Comparison of ENCODE assay signal across 8 cellular contexts in genomic region chr7:44797329-44798258, GRCh38. TPM values are rescaled to one million over a fixed set of nuclear protein-coding genes. Genes with fewer than 3 reads are reported as not detected.
DNase-seq lines count a peak whose midpoint lies in the region; ATAC-seq and TF ChIP-seq lines count a peak whose summit lies in the region.

No MANE protein-coding gene starts in this region.

- CTCF ChIA-PET in Panc1 (lab: Charles Lee): interaction anchor here (0.5 kb wide), 1 partner anchor 50 kb away, joined by 5 read pairs; no protein-coding TSS in a partner anchor

- H3K36me3 ChIP-seq in KMS-11 (ENCODE audit: insufficient read depth) (peaks cover 31% of the 10 kb centered on the region), Panc1 (ENCODE audit: control insufficient read depth, insufficient read depth, low read length) (peaks cover 34% of the 10 kb centered on the region), esophagus (ENCODE audit: control insufficient read depth in 2 of 2, insufficient read depth in 2 of 2, low read length in 1 of 2) (peaks cover 11 to 25% of the 10 kb centered on the region in 2 donors), mucosa of rectum (ENCODE audit: control insufficient read depth in 2 of 2, insufficient read depth in 2 of 2, low read length in 2 of 2) (peaks cover 25 to 32% of the 10 kb centered on the region in 2 donors)

- H3K4me3 ChIP-seq in KMS-11 (IDR thresholded peaks at IDR 0.05; ENCODE audit: insufficient read depth, low read depth, low read length) (no peak overlapping the region), Panc1 (ENCODE audit: low read depth in 2 of 2, low read length in 2 of 2) (peak overlapping the region; percentile 82 to 97), esophagus (ENCODE audit: low read depth in 1 of 2, low read length in 2 of 2) (peak overlapping the region; percentile 71 to 79), mucosa of rectum (ENCODE audit: low read length in 2 of 2) (peak overlapping the region; percentile 78 to 96)

- peaks cover 50% of the 10 kb centered on the region for H3K79me2 ChIP-seq in KMS-11 (ENCODE audit: insufficient read depth, low read depth)

- peaks cover 41% of the 10 kb centered on the region for H4K20me1 ChIP-seq in KMS-11 (ENCODE audit: insufficient read depth)

- WGBS in esophagus, 2 donors: 1 to 2% methylated on average over 26 of the region's 26 CpGs

- H2AFZ ChIP-seq in KMS-11 (ENCODE audit: low read depth): no peak overlapping the region

- peak; percentile 96 for DNase-seq in DMS 273 (lab: John Stamatoyannopoulos, UW; ENCODE audit: unreplicated experiment)
- DNase-seq in Panc1 (ENCODE audit: low read depth, low spot score): peak; percentile 69
- peak; percentile 85 to 88 for DNase-seq in activated T-cell treated with anti-CD3 and anti-CD28 coated beads, Interleukin-2, amount 50 U/mL, for 48 hours
- peak; percentile 72 for DNase-seq in stimulated activated CD8-positive, alpha-beta memory T cell treated with anti-CD3 and anti-CD28 coated beads, Interleukin-4, amount 100 ng/mL, for 24 hours (ENCODE audit: low read depth)

- TSS peak; percentile 72 for BruUV-seq in Panc1 (replicated peaks; lab: Mats Ljungman, UMichigan)

- in situ Hi-C loops in Panc1 (cut with HindIII; ENCODE audit: low pct_unique_long_range_greater_than_20kb, low sequenced_read_pairs): no loop called here

- H3K4me1 ChIP-seq in KMS-11 (ENCODE audit: low read depth, poor library complexity, severe bottlenecking) (peaks cover 38% of the 10 kb centered on the region), Panc1 (ENCODE audit: control insufficient read depth, insufficient read depth, low read length) (peaks cover 29% of the 10 kb centered on the region), esophagus (ENCODE audit: control insufficient read depth in 2 of 2, insufficient read depth in 2 of 2, low read length in 1 of 2) (no peaks in the 10 kb centered on the region), mucosa of rectum (ENCODE audit: control insufficient read depth in 2 of 2, insufficient read depth in 2 of 2, low read length in 2 of 2) (peaks cover 12 to 17% of the 10 kb centered on the region in 2 donors)

- ATAC-seq in GM21576 (IDR thresholded peaks at IDR 0.05; ENCODE audit: unreplicated experiment): peak; percentile 53
- peak; percentile 74 for ATAC-seq in Panc1

- POLR2A ChIA-PET in Panc1 (lab: Charles Lee): interaction anchor here (0.6 to 1.1 kb wide), 8 partner anchors 8 to 374 kb away, joined by 3 to 21 read pairs (median 6); no protein-coding TSS in a partner anchor

- H3K9me3 ChIP-seq in Panc1 (ENCODE audit: control insufficient read depth, insufficient read depth, low read depth, low read length): no peaks in the 10 kb centered on the region
- H3K9me3 ChIP-seq in esophagus (ENCODE audit: control insufficient read depth in 2 of 2, insufficient read depth in 1 of 2, low read depth in 1 of 2, low read length in 1 of 2): no peaks in the 10 kb centered on the region
- no peaks in the 10 kb centered on the region for H3K9me3 ChIP-seq in mucosa of rectum (ENCODE audit: control insufficient read depth in 2 of 2, low read length in 2 of 2)

- peak overlapping the region; percentile 96 for H3K27ac ChIP-seq in KMS-11
- H3K27ac ChIP-seq in Panc1 (ENCODE audit: low read length): peak overlapping the region; percentile 97
- H3K27ac ChIP-seq in esophagus (ENCODE audit: low read depth in 2 of 2, low read length in 1 of 2): peak overlapping the region; percentile 96 to 100
- H3K27ac ChIP-seq in mucosa of rectum (ENCODE audit: low read depth in 2 of 2, low read length in 2 of 2): peak overlapping the region; percentile 98

- intact Hi-C loops in Panc1 (cut with micrococcal nuclease; ENCODE audit: unreplicated experiment): loop anchor here (5.0 kb wide), 1 partner anchor 210 kb away; no protein-coding TSS in a partner anchor

- H3K27me3 ChIP-seq in KMS-11 (ENCODE audit: insufficient read depth, low read depth): no peaks in the 10 kb centered on the region
- no peaks in the 10 kb centered on the region for H3K27me3 ChIP-seq in Panc1 (ENCODE audit: control insufficient read depth, insufficient read depth, low read length)
- H3K27me3 ChIP-seq in esophagus (ENCODE audit: control insufficient read depth in 1 of 2, insufficient read depth in 2 of 2, low read length in 2 of 2): no peaks in the 10 kb centered on the region
- no peaks in the 10 kb centered on the region for H3K27me3 ChIP-seq in mucosa of rectum (ENCODE audit: control insufficient read depth in 2 of 2, insufficient read depth in 2 of 2, low read length in 2 of 2)

- H3K9ac ChIP-seq in KMS-11: peak overlapping the region; percentile 99
- H3K9ac ChIP-seq in mucosa of rectum (ENCODE audit: low read depth in 1 of 2, low read length in 2 of 2): peak overlapping the region; percentile 94 to 99

- TF ChIP-seq CTCF in KMS-11 (conservative IDR thresholded peaks at IDR 0.05; ENCODE audit: low read depth, low read length): peak; percentile 86
- no peak; the same call in 1 of the 2 replicates for TF ChIP-seq CTCF in Panc1 (IDR thresholded peaks at IDR 0.05)

- peak overlapping the region; percentile 74 for H3K4me2 ChIP-seq in KMS-11

RNA-seq across cellular contexts. Expression of gene PPIA, which starts 1.1 kb away (rescaled TPM):
- total RNA-seq in Panc1 (2021; ENCODE audit: unreplicated experiment): 3,706 TPM
- 2,487 TPM for polyA plus RNA-seq in Panc1 (2012; ENCODE audit: insufficient read length)
- polyA plus RNA-seq in esophagus: 1,000 to 10,000 TPM; 4,205 to 4,319 TPM

RNA-seq across cellular contexts. Expression of gene ZMIZ2, which starts 48.9 kb away (rescaled TPM):
- 137 TPM for total RNA-seq in Panc1 (2021; ENCODE audit: unreplicated experiment)
- 108 TPM for polyA plus RNA-seq in Panc1 (2012; ENCODE audit: insufficient read length)
- 10 to 100 TPM; 22.5 to 66.6 TPM for polyA plus RNA-seq in esophagus

RNA-seq across cellular contexts. Expression of gene H2AZ2, which starts 50.3 kb away (rescaled TPM):
- 319 TPM for total RNA-seq in Panc1 (2021; ENCODE audit: unreplicated experiment)
- 304 TPM for polyA plus RNA-seq in Panc1 (2012; ENCODE audit: insufficient read length)
- 10 to 100 TPM; 70.0 to 93.6 TPM for polyA plus RNA-seq in esophagus
